In genomic region chr17:42555122-42555622, GRCh38 we compare ENCODE assay signal across 8 cellular contexts. TPM values are rescaled to one million over a fixed set of nuclear protein-coding genes. Genes with fewer than 3 reads are reported as not detected.
DNase-seq lines count a peak whose midpoint lies in the region; ATAC-seq and TF ChIP-seq lines count a peak whose summit lies in the region.

No MANE protein-coding gene starts in this region.

- in situ Hi-C loops in Panc1 (cut with HindIII; ENCODE audit: low pct_unique_long_range_greater_than_20kb, low sequenced_read_pairs), result no loop called here

- POLR2A ChIA-PET in CD8-positive, alpha-beta memory T cell (lab: Charles Lee), result interaction anchor here (1.2 to 1.9 kb wide), 2 partner anchors 11 to 19 kb away, joined by 4 to 9 read pairs; partner anchors contain the start of genes MLX and NAGLU
- POLR2A ChIA-PET in Panc1 (lab: Charles Lee), result no interaction called here

- H3K4me3 Mint-ChIP-seq in CD8-positive, alpha-beta memory T cell, result peak overlapping the region; percentile 87 to 96 (median 89)

- no peak for DNase-seq in CD8-positive, alpha-beta memory T cell
- DNase-seq in Panc1 (ENCODE audit: low read depth, low spot score), result no peak
- DNase-seq in epithelial cell of prostate (ENCODE audit: low read depth, low spot score), result no peak
- no peak for DNase-seq in SKM-1 (lab: John Stamatoyannopoulos, UW; ENCODE audit: unreplicated experiment)

- H3K4me1 Mint-ChIP-seq in CD8-positive, alpha-beta memory T cell, result peaks cover 13 to 41% (median 21%) of the 10 kb centered on the region in 3 donors

- no peak for TF ChIP-seq CTCF in Panc1 (IDR thresholded peaks at IDR 0.05)
- TF ChIP-seq CTCF in neutrophil (IDR thresholded peaks at IDR 0.05), result no peak

- peaks cover 0 to 2% (median 1%) of the 10 kb centered on the region in 3 donors for H3K36me3 Mint-ChIP-seq in CD8-positive, alpha-beta memory T cell

- H3K4me3 ChIP-seq in CD8-positive, alpha-beta memory T cell (ENCODE audit: low read length), result peak overlapping the region; percentile 86
- H3K4me3 ChIP-seq in Panc1 (ENCODE audit: low read depth in 2 of 2, low read length in 2 of 2), result peak overlapping the region; percentile 68 to 69
- peak overlapping the region; percentile 77 to 83 for H3K4me3 ChIP-seq in neutrophil (ENCODE audit: low read depth in 1 of 2, low read length in 1 of 2)

- peak overlapping the region; percentile 82 to 96 (median 94) for H3K27ac Mint-ChIP-seq in CD8-positive, alpha-beta memory T cell

- H3K27me3 ChIP-seq in CD8-positive, alpha-beta memory T cell (ENCODE audit: insufficient read depth, low read length, poor library complexity, severe bottlenecking), result no peaks in the 10 kb centered on the region
- H3K27me3 ChIP-seq in Panc1 (ENCODE audit: control insufficient read depth, insufficient read depth, low read length), result no peaks in the 10 kb centered on the region
- no peaks in the 10 kb centered on the region for H3K27me3 ChIP-seq in neutrophil

- H3K27me3 Mint-ChIP-seq in CD8-positive, alpha-beta memory T cell, result no peaks in the 10 kb centered on the region

- peak overlapping the region; percentile 79 for H3K27ac ChIP-seq in CD8-positive, alpha-beta memory T cell (ENCODE audit: low read depth, low read length)
- H3K27ac ChIP-seq in Panc1 (ENCODE audit: low read length), result peak overlapping the region; percentile 63
- H3K27ac ChIP-seq in epithelial cell of prostate, result peak overlapping the region; percentile 77
- peak overlapping the region; percentile 84 for H3K27ac ChIP-seq in neutrophil

- TSS peak; percentile 97 for BruUV-seq in Panc1 (replicated peaks; lab: Mats Ljungman, UMichigan)

- intact Hi-C loops in Panc1 (cut with micrococcal nuclease; ENCODE audit: unreplicated experiment), result no loop called here

- no peaks in the 10 kb centered on the region for H3K9me3 Mint-ChIP-seq in CD8-positive, alpha-beta memory T cell

- CTCF ChIA-PET in CD8-positive, alpha-beta memory T cell (lab: Charles Lee), result interaction anchor here (1.1 to 2.2 kb wide), 5 partner anchors 9 to 26 kb away, joined by 3 to 12 read pairs (median 6); partner anchors contain the start of genes NAGLU and PSMC3IP
- CTCF ChIA-PET in Panc1 (lab: Charles Lee), result no interaction called here

- no peak for ATAC-seq in Panc1
- ATAC-seq in GM21717 (IDR thresholded peaks at IDR 0.05; ENCODE audit: unreplicated experiment), result no peak
- no peak for ATAC-seq in GM21825 (IDR thresholded peaks at IDR 0.05; ENCODE audit: unreplicated experiment)
- no peak for ATAC-seq in GM19035 (IDR thresholded peaks at IDR 0.05; ENCODE audit: unreplicated experiment)

- no peaks in the 10 kb centered on the region for H3K36me3 ChIP-seq in CD8-positive, alpha-beta memory T cell (ENCODE audit: insufficient read depth, low read length)
- H3K36me3 ChIP-seq in Panc1 (ENCODE audit: control insufficient read depth, insufficient read depth, low read length) (no peaks in the 10 kb centered on the region), neutrophil (no peaks in the 10 kb centered on the region)

- peaks cover 12% of the 10 kb centered on the region for H3K4me1 ChIP-seq in CD8-positive, alpha-beta memory T cell (ENCODE audit: insufficient read depth, low read length)
- H3K4me1 ChIP-seq in Panc1 (ENCODE audit: control insufficient read depth, insufficient read depth, low read length) (peaks cover 13% of the 10 kb centered on the region; the same call in 1 of the 2 replicates), neutrophil (ENCODE audit: control insufficient read depth in 1 of 2, insufficient read depth in 1 of 2, low read depth in 1 of 2, low read length in 1 of 2) (peaks cover 14 to 15% of the 10 kb centered on the region in 2 experiments)

- H3K9me3 ChIP-seq in CD8-positive, alpha-beta memory T cell (ENCODE audit: low read length), result no peaks in the 10 kb centered on the region
- no peaks in the 10 kb centered on the region for H3K9me3 ChIP-seq in Panc1 (ENCODE audit: control insufficient read depth, insufficient read depth, low read depth, low read length)
- H3K9me3 ChIP-seq in neutrophil, result no peaks in the 10 kb centered on the region

RNA-seq across cellular contexts. Expression of gene HSD17B1, which starts 2.4 kb away (rescaled TPM):
- under 1 TPM; 0.29 to 0.37 TPM for total RNA-seq in CD8-positive, alpha-beta memory T cell
- polyA plus RNA-seq in CD8-positive, alpha-beta memory T cell, result 0.48 TPM
- total RNA-seq in Panc1 (2021; ENCODE audit: unreplicated experiment), result 5.4 TPM
- 11.6 TPM for polyA plus RNA-seq in Panc1 (2012; ENCODE audit: insufficient read length)

RNA-seq across cellular contexts. Expression of gene COASY, which starts 6.8 kb away (rescaled TPM):
- 100 to 1,000 TPM; 103 to 107 TPM for total RNA-seq in CD8-positive, alpha-beta memory T cell
- polyA plus RNA-seq in CD8-positive, alpha-beta memory T cell, result 65.6 TPM
- 76.7 TPM for total RNA-seq in Panc1 (2021; ENCODE audit: unreplicated experiment)
- polyA plus RNA-seq in Panc1 (2012; ENCODE audit: insufficient read length), result 71.8 TPM

RNA-seq across cellular contexts. Expression of gene MLX, which starts 11.7 kb away (rescaled TPM):
- 10 to 100 TPM; 61.8 to 62.3 TPM for total RNA-seq in CD8-positive, alpha-beta memory T cell
- polyA plus RNA-seq in CD8-positive, alpha-beta memory T cell, result 52.1 TPM
- total RNA-seq in Panc1 (2021; ENCODE audit: unreplicated experiment), result 35.8 TPM
- 42.3 TPM for polyA plus RNA-seq in Panc1 (2012; ENCODE audit: insufficient read length)

RNA-seq across cellular contexts. Expression of gene NAGLU, which starts 19.1 kb away (rescaled TPM):
- total RNA-seq in CD8-positive, alpha-beta memory T cell, result 10 to 100 TPM; 15.8 to 17.4 TPM
- 17.0 TPM for polyA plus RNA-seq in CD8-positive, alpha-beta memory T cell
- 33.5 TPM for total RNA-seq in Panc1 (2021; ENCODE audit: unreplicated experiment)
- 26.0 TPM for polyA plus RNA-seq in Panc1 (2012; ENCODE audit: insufficient read length)

RNA-seq across cellular contexts. Expression of gene PSMC3IP, which starts 22.4 kb away (rescaled TPM):
- total RNA-seq in CD8-positive, alpha-beta memory T cell, result 10 to 100 TPM; 35.9 to 36.2 TPM
- polyA plus RNA-seq in CD8-positive, alpha-beta memory T cell, result 0.83 TPM
- 19.2 TPM for total RNA-seq in Panc1 (2021; ENCODE audit: unreplicated experiment)
- 9.5 TPM for polyA plus RNA-seq in Panc1 (2012; ENCODE audit: insufficient read length)
